Comparison of ENCODE assay signal across 10 cellular contexts in the genomic region with DNA sequence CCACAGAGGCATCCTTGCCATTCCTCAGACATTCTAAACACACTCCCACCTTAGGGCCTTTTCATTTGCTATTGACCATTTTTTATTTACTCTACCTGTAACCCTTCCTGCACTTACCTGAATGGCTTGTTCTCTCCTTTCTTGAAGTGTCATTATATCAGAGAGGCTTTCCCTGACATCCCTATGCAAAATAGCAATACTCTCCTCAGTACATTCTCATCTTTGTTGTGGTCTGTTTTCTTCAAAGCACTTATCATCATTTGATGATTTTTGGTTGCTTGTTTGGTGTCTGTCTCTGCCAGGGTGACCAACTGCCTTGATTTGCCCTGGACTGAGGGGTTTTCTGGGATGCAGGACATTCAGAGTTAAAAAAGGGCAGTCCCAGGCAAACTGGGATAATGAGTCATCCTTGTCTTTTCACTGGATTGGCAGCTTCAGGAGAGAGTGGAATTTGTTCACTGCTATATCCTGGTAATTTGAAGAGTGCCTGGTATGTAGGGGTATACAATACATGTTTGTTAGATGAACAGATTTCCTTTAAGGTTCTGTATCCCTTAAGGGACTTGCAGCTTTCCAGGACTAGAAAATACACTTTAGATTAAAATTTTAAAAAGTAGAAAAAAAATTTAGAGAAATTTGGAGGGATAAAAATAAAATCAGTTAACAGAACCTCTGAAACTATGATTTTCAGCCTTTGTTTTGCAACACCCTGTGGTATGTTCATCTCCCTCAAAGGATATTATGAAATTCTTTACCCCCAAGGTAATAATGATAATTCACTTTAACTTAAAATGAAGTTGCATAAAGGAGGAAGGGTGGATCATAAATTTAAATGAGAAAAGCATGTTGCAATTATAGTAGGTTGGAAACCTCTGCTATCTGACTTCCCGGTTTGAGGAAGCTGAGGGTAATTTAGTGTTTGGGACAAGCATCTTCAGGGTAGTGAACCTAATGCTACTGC.
A peak's percentile ranks its signal among the peaks of the same experiment; 100 is the strongest.
DNase-seq lines count a peak whose midpoint lies in the region; TF ChIP-seq lines count a peak whose summit lies in the region.
"Had no signal": no experiment of that assay in that cellular context is flagged by ENCODE, and none has a peak within 500 bp of the region (broad histone marks: within the 10 kb centered on the region; RNA-seq: fewer than 3 reads in every experiment).

No MANE protein-coding gene starts in this region.

- no peak for TF ChIP-seq EP300 in suprapubic skin (IDR thresholded peaks at IDR 0.05)

- H3K4me1 ChIP-seq in suprapubic skin: peaks cover 7% of the 10 kb centered on the region
- H3K4me1 ChIP-seq: ascending aorta had no signal

- no peak for TF ChIP-seq CTCF in suprapubic skin (IDR thresholded peaks at IDR 0.05)

- no peak overlapping the region for H3K4me3 ChIP-seq in suprapubic skin
- H3K4me3 ChIP-seq: ascending aorta had no signal

- DNase-seq in AG08396 (ENCODE audit: low spot score): peak; percentile 44
- peak; percentile 33 for DNase-seq in HT-29 (ENCODE audit: low spot score)
- DNase-seq in SW480 (ENCODE audit: low spot score): peak; percentile 48
- DNase-seq in iris pigment epithelial cell (ENCODE audit: low read depth): peak; percentile 75
- no peak for DNase-seq in activated CD4-positive, alpha-beta T cell treated with anti-CD3 and anti-CD28 coated beads, Interleukin-2, amount 50 U/mL, for 1 hour
- DNase-seq in suprapubic skin (ENCODE audit: low spot score in 2 of 2): no peak
- no peak for DNase-seq in cortex of kidney (lab: John Stamatoyannopoulos, UW)
- no peak for DNase-seq in NCI-H146 (lab: John Stamatoyannopoulos, UW)
- DNase-seq: NCI-H1930 had no signal

- no peak overlapping the region for H3K27ac ChIP-seq in suprapubic skin
- H3K27ac ChIP-seq: ascending aorta had no signal

- 19% methylated on average over 1 of the region's 1 CpG for WGBS in suprapubic skin

- H3K9me3 ChIP-seq in suprapubic skin: no peaks in the 10 kb centered on the region

- no peak for TF ChIP-seq POLR2A in suprapubic skin (IDR thresholded peaks at IDR 0.05)

- H3K36me3 ChIP-seq in suprapubic skin: no peaks in the 10 kb centered on the region

- no peaks in the 10 kb centered on the region for H3K27me3 ChIP-seq in suprapubic skin
- H3K27me3 ChIP-seq: ascending aorta had no signal

Comparison
In these comparisons a context has a peak if more than half of its experiments do, and no peak if none do; other contexts are left out.
1. DNase-seq: peak in AG08396 (single experiment), HT-29 (single experiment), SW480 (single experiment) and iris pigment epithelial cell (single experiment); none in activated CD4-positive, alpha-beta T cell treated with anti-CD3 and anti-CD28 coated beads, Interleukin-2, amount 50 U/mL, for 1 hour (single experiment), suprapubic skin (0 of 2), cortex of kidney (single experiment) and NCI-H146 (single experiment).